In the genomic region with DNA sequence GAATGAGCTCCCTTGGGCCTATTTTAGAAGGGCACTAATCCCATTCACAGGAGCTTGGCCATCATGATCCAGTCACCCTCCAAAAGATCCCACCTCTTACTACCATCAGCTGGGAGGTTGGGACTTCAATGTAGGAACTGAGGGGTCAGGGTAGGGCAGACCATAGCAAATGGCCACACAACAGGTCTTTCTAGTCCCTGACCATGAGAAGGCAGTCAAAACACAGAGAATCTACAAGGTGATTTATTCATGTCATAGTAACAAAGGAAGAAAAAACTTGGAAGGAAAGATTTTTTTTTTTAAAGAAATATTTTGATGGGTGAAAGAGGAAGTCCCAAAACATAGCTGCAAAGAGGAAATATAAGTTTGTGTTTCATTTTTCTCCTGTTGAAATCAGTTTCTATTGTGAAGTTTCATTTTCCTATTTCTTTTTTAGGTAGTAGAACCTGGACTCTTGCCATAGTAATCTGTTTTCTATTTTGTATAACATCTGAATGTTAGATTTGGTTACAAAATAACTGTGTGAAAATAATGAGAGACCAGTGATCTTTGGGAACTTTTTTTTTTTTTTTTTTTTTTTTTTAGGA, we compare ENCODE assay signal across 8 cellular contexts. TPM values are rescaled to one million over a fixed set of nuclear protein-coding genes. Genes with fewer than 3 reads are reported as not detected.
DNase-seq lines count a peak whose midpoint lies in the region; ATAC-seq, FAIRE-seq and TF ChIP-seq lines count a peak whose summit lies in the region.

No MANE protein-coding gene starts in this region.

- in situ Hi-C loops in K562 (cut with MboI): no loop called here

- H3K4me3 Mint-ChIP-seq in activated CD4-positive, alpha-beta memory T cell treated with anti-CD3 and anti-CD28 coated beads, Interleukin-2, amount 10 ng/mL, durations not matched to agents 7 days and 5 days: no peak overlapping the region
- H3K4me3 Mint-ChIP-seq in activated CD4-positive, alpha-beta memory T cell treated with anti-CD3 and anti-CD28 coated beads for 36 hours: no peak overlapping the region
- peak overlapping the region in 2 of 4 donors; percentile 82 to 89 for H3K4me3 Mint-ChIP-seq in IgD-negative memory B cell

- FAIRE-seq in K562 (lab: Jason Lieb, UNC): no peak

- H3K27me3 ChIP-seq in K562 (ENCODE audit: control insufficient read depth in 2 of 2, insufficient read depth in 2 of 2, low read length in 2 of 2) (no peaks in the 10 kb centered on the region), spleen (replicated peaks in 1 of 7) (no peaks in the 10 kb centered on the region), body of pancreas (no peaks in the 10 kb centered on the region), Karpas-422 (ENCODE audit: low read length) (no peaks in the 10 kb centered on the region)

- H3K27me3 Mint-ChIP-seq in activated CD4-positive, alpha-beta memory T cell treated with anti-CD3 and anti-CD28 coated beads, Interleukin-2, amount 10 ng/mL, durations not matched to agents 7 days and 5 days: no peaks in the 10 kb centered on the region
- no peaks in the 10 kb centered on the region for H3K27me3 Mint-ChIP-seq in activated CD4-positive, alpha-beta memory T cell treated with anti-CD3 and anti-CD28 coated beads for 36 hours
- no peaks in the 10 kb centered on the region for H3K27me3 Mint-ChIP-seq in IgD-negative memory B cell

- TF ChIP-seq RAD21 in K562 (CRISPR knock-in tag; conservative IDR thresholded peaks at IDR 0.05 in 1 of 2, IDR thresholded peaks at IDR 0.05 in 1 of 2): no peak

- no peak for ATAC-seq in K562
- no peak for ATAC-seq in body of pancreas

- H3K4me2 ChIP-seq in K562 (ENCODE audit: insufficient read depth, low read length) (no peak overlapping the region), Karpas-422 (ENCODE audit: low read depth, low read length, poor library complexity, severe bottlenecking) (no peak overlapping the region)

- H3K4me1 ChIP-seq in K562 (replicated peaks in 1 of 2; ENCODE audit: control insufficient read depth in 2 of 2, insufficient read depth in 2 of 2, low read length in 2 of 2) (peaks cover 4 to 22% of the 10 kb centered on the region in 2 experiments), spleen (peaks cover 10 to 43% (median 18%) of the 10 kb centered on the region in 6 donors), body of pancreas (peaks cover 6% of the 10 kb centered on the region), Karpas-422 (ENCODE audit: low read length) (no peaks in the 10 kb centered on the region)

- H3K4me3 ChIP-seq in K562 (no peak overlapping the region), spleen (no peak overlapping the region), body of pancreas (no peak overlapping the region), Karpas-422 (ENCODE audit: low read length) (no peak overlapping the region)

- H3K79me2 ChIP-seq in K562 (ENCODE audit: control insufficient read depth, insufficient read depth, low read length): no peaks in the 10 kb centered on the region
- H3K79me2 ChIP-seq in Karpas-422 (ENCODE audit: low read length): no peaks in the 10 kb centered on the region

- no TSS peak for BruUV-seq in K562 (replicated peaks; lab: Mats Ljungman, UMichigan)

- H3K27ac Mint-ChIP-seq in activated CD4-positive, alpha-beta memory T cell treated with anti-CD3 and anti-CD28 coated beads, Interleukin-2, amount 10 ng/mL, durations not matched to agents 7 days and 5 days: peak overlapping the region; percentile 66
- H3K27ac Mint-ChIP-seq in activated CD4-positive, alpha-beta memory T cell treated with anti-CD3 and anti-CD28 coated beads for 36 hours: no peak overlapping the region
- H3K27ac Mint-ChIP-seq in IgD-negative memory B cell: peak overlapping the region in 2 of 3 donors; percentile 39 to 91

- H3K9ac ChIP-seq in K562 (ENCODE audit: insufficient read depth in 1 of 2, low read depth in 2 of 2, low read length in 2 of 2) (no peak overlapping the region), Karpas-422 (ENCODE audit: low read length) (no peak overlapping the region)

- TF ChIP-seq CTCF in K562 (IDR thresholded peaks at IDR 0.05 in 2 of 3, conservative IDR thresholded peaks at IDR 0.05 in 1 of 3; ENCODE audit: insufficient read depth in 2 of 3, low read depth in 1 of 3, low read length in 3 of 3) (no peak), spleen (IDR thresholded peaks at IDR 0.05 in 8 of 11, conservative IDR thresholded peaks at IDR 0.05 in 3 of 11) (no peak), body of pancreas (IDR thresholded peaks at IDR 0.05) (no peak)

- peaks cover 8% of the 10 kb centered on the region for H3K9me3 Mint-ChIP-seq in activated CD4-positive, alpha-beta memory T cell treated with anti-CD3 and anti-CD28 coated beads, Interleukin-2, amount 10 ng/mL, durations not matched to agents 7 days and 5 days
- no peaks in the 10 kb centered on the region for H3K9me3 Mint-ChIP-seq in activated CD4-positive, alpha-beta memory T cell treated with anti-CD3 and anti-CD28 coated beads for 36 hours
- H3K9me3 Mint-ChIP-seq in IgD-negative memory B cell: no peaks in the 10 kb centered on the region

- CTCF ChIA-PET in activated CD4-positive, alpha-beta memory T cell treated with anti-CD3 and anti-CD28 coated beads, Interleukin-2, amount 10 ng/mL, durations not matched to agents 7 days and 5 days (lab: Charles Lee): interaction anchor here (1.0 to 1.9 kb wide), 5 partner anchors 10 to 127 kb away, joined by 4 to 6 read pairs (median 4); no protein-coding TSS in a partner anchor
- CTCF ChIA-PET in activated CD4-positive, alpha-beta memory T cell treated with anti-CD3 and anti-CD28 coated beads for 36 hours (lab: Charles Lee): no interaction called here
- CTCF ChIA-PET in K562 (lab: Yijun Ruan, JAX; ENCODE audit: low intra/inter-chr PET ratio): no interaction called here

- TF ChIP-seq POLR2A in K562 (conservative IDR thresholded peaks at IDR 0.05) (no peak), spleen (IDR thresholded peaks at IDR 0.05) (no peak), body of pancreas (IDR thresholded peaks at IDR 0.05) (no peak)

- peaks cover 6% of the 10 kb centered on the region for H3K36me3 Mint-ChIP-seq in activated CD4-positive, alpha-beta memory T cell treated with anti-CD3 and anti-CD28 coated beads, Interleukin-2, amount 10 ng/mL, durations not matched to agents 7 days and 5 days (ENCODE audit: low read depth)
- H3K36me3 Mint-ChIP-seq in activated CD4-positive, alpha-beta memory T cell treated with anti-CD3 and anti-CD28 coated beads for 36 hours: no peaks in the 10 kb centered on the region
- H3K36me3 Mint-ChIP-seq in IgD-negative memory B cell: peaks cover 1% of the 10 kb centered on the region

- H3K9me1 ChIP-seq in K562 (ENCODE audit: control insufficient read depth, insufficient read depth, low read length): no peaks in the 10 kb centered on the region

- TF ChIP-seq EP300 in K562 (IDR thresholded peaks at IDR 0.05; ENCODE audit: low read length): no peak

- peaks cover 58% of the 10 kb centered on the region for H3K4me1 Mint-ChIP-seq in activated CD4-positive, alpha-beta memory T cell treated with anti-CD3 and anti-CD28 coated beads, Interleukin-2, amount 10 ng/mL, durations not matched to agents 7 days and 5 days
- peaks cover 37% of the 10 kb centered on the region for H3K4me1 Mint-ChIP-seq in activated CD4-positive, alpha-beta memory T cell treated with anti-CD3 and anti-CD28 coated beads for 36 hours (ENCODE audit: low read depth)
- H3K4me1 Mint-ChIP-seq in IgD-negative memory B cell: peaks cover 9 to 15% (median 15%) of the 10 kb centered on the region in 3 donors

- no peak for DNase-seq in activated CD4-positive, alpha-beta memory T cell treated with anti-CD3 and anti-CD28 coated beads, Interleukin-2, amount 10 ng/mL, durations not matched to agents 7 days and 5 days
- no peak for DNase-seq in activated CD4-positive, alpha-beta memory T cell treated with anti-CD3 and anti-CD28 coated beads for 36 hours
- no peak for DNase-seq in K562 (ENCODE audit: extremely low read depth in 1 of 4, low spot score in 3 of 4)
- no peak for DNase-seq in spleen
- no peak for DNase-seq in body of pancreas
- no peak for DNase-seq in RKO (ENCODE audit: low spot score)
- no peak for DNase-seq in Karpas-422

- H3K36me3 ChIP-seq in K562 (ENCODE audit: control insufficient read depth, insufficient read depth, low read length) (no peaks in the 10 kb centered on the region), spleen (no peaks in the 10 kb centered on the region), body of pancreas (replicated peaks in 1 of 2; ENCODE audit: insufficient read depth in 1 of 2, low read depth in 2 of 2) (no peaks in the 10 kb centered on the region), Karpas-422 (ENCODE audit: insufficient read depth, low read length) (no peaks in the 10 kb centered on the region)

- H3K9me2 ChIP-seq in Karpas-422 (replicated peaks; ENCODE audit: insufficient read depth, low read length): no peaks in the 10 kb centered on the region

- H3K27ac ChIP-seq in K562 (ENCODE audit: extremely low read depth, low read depth, low read length) (no peak overlapping the region), spleen (peak overlapping the region in 7 of 8 donors; percentile 48 to 84 (median 57)), body of pancreas (peak overlapping the region in 1 of 4 donors; percentile 53), Karpas-422 (ENCODE audit: low read length) (no peak overlapping the region)

- POLR2A ChIA-PET in activated CD4-positive, alpha-beta memory T cell treated with anti-CD3 and anti-CD28 coated beads, Interleukin-2, amount 10 ng/mL, durations not matched to agents 7 days and 5 days (lab: Charles Lee): interaction anchor here (0.9 to 2.2 kb wide), 3 partner anchors 16 to 31 kb away, joined by 4 to 12 read pairs (median 6); partner anchors contain the start of gene TNFSF10
- POLR2A ChIA-PET in activated CD4-positive, alpha-beta memory T cell treated with anti-CD3 and anti-CD28 coated beads for 36 hours (lab: Charles Lee): interaction anchor here (0.9 kb wide), 1 partner anchor 16 kb away, joined by 3 read pairs; no protein-coding TSS in a partner anchor
- POLR2A ChIA-PET in K562 (lab: Yijun Ruan, JAX): interaction anchor here (0.5 to 0.9 kb wide), 2 partner anchors 24 to 434 kb away, joined by 3 to 5 read pairs; partner anchors contain the start of gene TNFSF10

- H2AFZ ChIP-seq in K562 (ENCODE audit: low read depth, low read length) (no peak overlapping the region), Karpas-422 (ENCODE audit: low read length) (no peak overlapping the region)

- H4K20me1 ChIP-seq in K562 (replicated peaks; ENCODE audit: control insufficient read depth, insufficient read depth, low read length) (no peaks in the 10 kb centered on the region), Karpas-422 (ENCODE audit: insufficient read depth, low read depth, low read length) (no peaks in the 10 kb centered on the region)

- intact Hi-C loops in activated CD4-positive, alpha-beta memory T cell treated with anti-CD3 and anti-CD28 coated beads for 36 hours (cut with micrococcal nuclease): no loop called here
- intact Hi-C loops in K562 (cut with micrococcal nuclease): no loop called here
- intact Hi-C loops in spleen (cut with DNase I; ENCODE audit: low total_unique reads): no loop called here
- intact Hi-C loops in body of pancreas (cut with DNase I): no loop called here

- H3K9me3 ChIP-seq in K562 (replicated peaks; ENCODE audit: control insufficient read depth, insufficient read depth, low read depth, low read length): no peaks in the 10 kb centered on the region
- H3K9me3 ChIP-seq in spleen: no peaks in the 10 kb centered on the region
- no peaks in the 10 kb centered on the region for H3K9me3 ChIP-seq in body of pancreas
- H3K9me3 ChIP-seq in Karpas-422 (ENCODE audit: low read length): no peaks in the 10 kb centered on the region

RNA-seq across cellular contexts. Expression of gene TNFSF10, which starts 23.5 kb away (rescaled TPM):
- total RNA-seq in activated CD4-positive, alpha-beta memory T cell treated with anti-CD3 and anti-CD28 coated beads, Interleukin-2, amount 10 ng/mL, durations not matched to agents 7 days and 5 days: 100 to 1,000 TPM; 118 to 119 TPM
- total RNA-seq in activated CD4-positive, alpha-beta memory T cell treated with anti-CD3 and anti-CD28 coated beads for 36 hours: 10 to 100 TPM; 30.1 to 31.8 TPM
- polyA plus RNA-seq in IgD-negative memory B cell: 33.5 TPM
- total RNA-seq in K562 (2011; cell fraction: chromatin; rRNA removed; ENCODE audit: low replicate concordance): not detected in 2 replicates
- 0.53 TPM in 1 of 2 replicates, not detected in the other for total RNA-seq in K562 (2011; cell fraction: nucleolus; rRNA removed)
- total RNA-seq in K562 (2011; cell fraction: nucleoplasm; rRNA removed): not detected in 2 replicates
- 0.33 TPM in 1 of 2 replicates, not detected in the other for total RNA-seq in K562 (2014; rRNA removed)
- total RNA-seq in K562 (2014; rRNA removed; fragmentation: Illumina TruSeq; extraction: Trizol): 0.33 and 0.35 TPM in 2 replicates
- 1.3 and 1.4 TPM in 2 replicates for total RNA-seq in K562 (2015; rRNA removed; fragmentation: Illumina TruSeq; extraction: Trizol)
- 0.13 and 0.36 TPM in 2 replicates for total RNA-seq in K562 (2021)
- polyA plus RNA-seq in K562 (2011; rRNA removed): 0.05 and 0.07 TPM in 2 replicates
- not detected in 2 replicates for polyA plus RNA-seq in K562 (2011; cell fraction: cytosol; rRNA removed)
- not detected in 2 replicates for polyA plus RNA-seq in K562 (2011; cell fraction: nucleus; rRNA removed)
- 1.7 and 3.8 TPM in 2 replicates for polyA plus RNA-seq in K562 (2012)
- 0.39 and 0.43 TPM in 2 replicates for polyA plus RNA-seq in K562 (2014; fragmentation: Illumina TruSeq; extraction: Trizol)
- polyA plus RNA-seq in K562 (2014; fragmentation: Nextera tagmentation; extraction: Ambion mirVana): under 1 TPM; 0.21 TPM
- polyA plus RNA-seq in K562 (2014; rRNA removed): 0.19 and 0.52 TPM in 2 replicates
- not detected in 2 replicates for polyA minus RNA-seq in K562 (2011; rRNA and poly(A)+ RNA removed)
- polyA minus RNA-seq in K562 (2011; cell fraction: cytosol; rRNA and poly(A)+ RNA removed): not detected in 2 replicates
- polyA minus RNA-seq in K562 (2011; cell fraction: nucleus; rRNA and poly(A)+ RNA removed): not detected in 2 replicates
- total RNA-seq in spleen: 100 to 1,000 TPM in 3 of 7 donors, 10 to 100 TPM in 4; 62.0 to 156 (median 95.6) TPM
- polyA plus RNA-seq in spleen: 10 to 100 TPM; 19.5 to 27.5 (median 19.6) TPM
- total RNA-seq in body of pancreas: 10 to 100 TPM; 27.5 to 40.9 TPM
- total RNA-seq in Karpas-422 (2014; rRNA removed; shearing (Covaris generic); ENCODE audit: low replicate concordance): not detected in 2 replicates

Comparison
In these comparisons a context has a peak if more than half of its experiments do, and no peak if none do; other contexts are left out.
1. H3K27ac ChIP-seq: peak in spleen (7 of 8); none in K562 (single experiment) and Karpas-422 (single experiment).
2. RNA of gene TNFSF10, which starts 23.5 kb away (total RNA-seq): 118 to 119 TPM in activated CD4-positive, alpha-beta memory T cell treated with anti-CD3 and anti-CD28 coated beads, Interleukin-2, amount 10 ng/mL, durations not matched to agents 7 days and 5 days, 62.0 to 156 TPM in spleen, 27.5 to 40.9 TPM in body of pancreas and 30.1 to 31.8 TPM in activated CD4-positive, alpha-beta memory T cell treated with anti-CD3 and anti-CD28 coated beads for 36 hours; 0.13 to 1.4 TPM in K562 and not detected in Karpas-422; every median in the first group is over 10 times any median in the second.